1 cellular context compared by ENCODE assay signal in genomic region chr11:7547687-7548086, GRCh38.
TF ChIP-seq lines count a peak whose summit lies in the region.

No MANE protein-coding gene starts in this region.

TF ChIP-seq in GM23338, 12 proteins besides CTCF, POLR2A, EP300 and RAD21 (continued from another document):
- TF ChIP-seq ETS1 (IDR thresholded peaks at IDR 0.05) (no peak), STAT1 (IDR thresholded peaks at IDR 0.05; ENCODE audit: unreplicated experiment) (no peak), ZNF331 (CRISPR knock-in tag; IDR thresholded peaks at IDR 0.05; ENCODE audit: low read depth) (no peak), REST (IDR thresholded peaks at IDR 0.05; ENCODE audit: unreplicated experiment) (no peak), ZNF462 (CRISPR knock-in tag; IDR thresholded peaks at IDR 0.05) (no peak), EZH2phosphoT487 (IDR thresholded peaks at IDR 0.05; ENCODE audit: unreplicated experiment) (no peak), POLR2AphosphoS5 (IDR thresholded peaks at IDR 0.05; ENCODE audit: low read depth) (no peak)
